27 cellular contexts compared by ENCODE assay signal in the genomic region with DNA sequence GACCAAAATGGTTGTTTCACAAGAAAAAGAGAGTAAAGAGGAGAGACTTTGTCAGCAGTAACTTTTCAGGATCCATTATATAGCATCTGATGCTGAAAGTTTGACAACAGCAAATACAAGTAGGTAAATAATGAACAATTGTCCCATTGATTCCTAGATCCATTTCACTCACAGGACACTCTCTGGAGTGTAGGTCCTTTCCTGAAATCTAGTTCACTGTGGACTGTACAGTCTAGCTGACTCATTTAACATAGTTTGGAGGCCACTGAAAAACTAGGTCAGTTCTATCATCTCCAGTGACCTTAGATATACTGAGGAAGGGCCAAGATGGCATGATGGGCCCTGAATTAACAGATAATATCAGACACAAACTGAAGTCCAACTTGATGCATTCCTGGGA. TPM values are rescaled to one million over a fixed set of nuclear protein-coding genes. Genes with fewer than 3 reads are reported as not detected.
DNase-seq lines count a peak whose midpoint lies in the region; ATAC-seq, FAIRE-seq and TF ChIP-seq lines count a peak whose summit lies in the region.
"Had no signal": no experiment of that assay in that cellular context is flagged by ENCODE, and none has a peak within 500 bp of the region (broad histone marks: within the 10 kb centered on the region; RNA-seq: fewer than 3 reads in every experiment).

No MANE protein-coding gene starts in this region.

- H3K27me3 ChIP-seq in HepG2 (ENCODE audit: control insufficient read depth in 1 of 2, insufficient read depth in 2 of 2, low read length in 2 of 2), result no peaks in the 10 kb centered on the region
- H3K27me3 ChIP-seq in right lobe of liver, result no peaks in the 10 kb centered on the region
- H3K27me3 ChIP-seq in gastrocnemius medialis, result no peaks in the 10 kb centered on the region
- H3K27me3 ChIP-seq: BE2C, BLaER1 had no signal

- no peaks in the 10 kb centered on the region for H3K36me3 ChIP-seq in HepG2 (replicated peaks in 1 of 2; ENCODE audit: control insufficient read depth in 1 of 2, insufficient read depth in 2 of 2, low read length in 2 of 2)
- no peaks in the 10 kb centered on the region for H3K36me3 ChIP-seq in right lobe of liver
- no peaks in the 10 kb centered on the region for H3K36me3 ChIP-seq in gastrocnemius medialis
- H3K36me3 ChIP-seq: BE2C, BLaER1 had no signal

- no peak overlapping the region for H3K9ac ChIP-seq in HepG2 (ENCODE audit: insufficient read depth, low read depth, low read length)
- H3K9ac ChIP-seq: BLaER1 had no signal

- TF ChIP-seq CTCF in HepG2 (CRISPR knock-in tag; IDR thresholded peaks at IDR 0.05), result no peak
- no peak for TF ChIP-seq CTCF in right lobe of liver (IDR thresholded peaks at IDR 0.05)
- no peak for TF ChIP-seq CTCF in gastrocnemius medialis (IDR thresholded peaks at IDR 0.05 in 4 of 5, conservative IDR thresholded peaks at IDR 0.05 in 1 of 5)

- H4K20me1 ChIP-seq in HepG2 (ENCODE audit: insufficient read depth, low read length), result no peaks in the 10 kb centered on the region
- H4K20me1 ChIP-seq: BLaER1 had no signal

- no peak overlapping the region for H3K27ac ChIP-seq in HepG2 (ENCODE audit: extremely low read length, insufficient read depth, low read length)
- H3K27ac ChIP-seq in right lobe of liver, result no peak overlapping the region
- H3K27ac ChIP-seq in gastrocnemius medialis, result peak overlapping the region; percentile 94 to 96 (median 94)
- H3K27ac ChIP-seq: 22Rv1, A549, BLaER1 had no signal

- H3K9me3 ChIP-seq in HepG2 (ENCODE audit: low read length), result no peaks in the 10 kb centered on the region
- H3K9me3 ChIP-seq in right lobe of liver, result no peaks in the 10 kb centered on the region
- no peaks in the 10 kb centered on the region for H3K9me3 ChIP-seq in gastrocnemius medialis
- H3K9me3 ChIP-seq: A549, BE2C, BLaER1 had no signal

- DNase-seq in HepG2 (ENCODE audit: low spot score) (peak; percentile 65), right lobe of liver (no peak), gastrocnemius medialis (no peak), HK-2 (ENCODE audit: unreplicated experiment) (no peak)
- DNase-seq: AML-193; BE2C; C1 segment of cervical spinal cord; CD4-positive, alpha-beta memory T cell; CD4-positive, CD25-positive, alpha-beta regulatory T cell; CD8-positive, alpha-beta memory T cell; COR-L47; DMS 273 treated with DMSO at 0.1 percent for 48 hours; DMS153; DMS53; DMS79; DND-41; EL; GDM1 had no signal

- no peak for TF ChIP-seq RAD21 in HepG2 (CRISPR knock-in tag; IDR thresholded peaks at IDR 0.05)

- no TSS peak for BruUV-seq in HepG2 (replicated peaks; lab: Mats Ljungman, UMichigan)

- TF ChIP-seq POLR2A in HepG2 (IDR thresholded peaks at IDR 0.05; ENCODE audit: insufficient read depth in 1 of 2, low read depth in 2 of 2, low read length in 2 of 2) (no peak), right lobe of liver (IDR thresholded peaks at IDR 0.05) (no peak), gastrocnemius medialis (IDR thresholded peaks at IDR 0.05) (no peak)

- POLR2A ChIA-PET in HepG2 (lab: Yijun Ruan, JAX), result no interaction called here

- H3K4me3 ChIP-seq in HepG2 (replicated peaks in 1 of 3; ENCODE audit: insufficient read depth in 1 of 3, low read depth in 2 of 3, low read length in 3 of 3), result no peak overlapping the region
- no peak overlapping the region for H3K4me3 ChIP-seq in right lobe of liver
- H3K4me3 ChIP-seq in gastrocnemius medialis, result no peak overlapping the region
- H3K4me3 ChIP-seq: A549, BLaER1, GM12878 had no signal

- H2AFZ ChIP-seq in HepG2 (ENCODE audit: low read length), result no peak overlapping the region

- CTCF ChIA-PET in HepG2 (lab: Yijun Ruan, JAX; ENCODE audit: low intra/inter-chr PET ratio, low total read pairs), result no interaction called here

- peak overlapping the region; percentile 13; the same call in 1 of the 2 replicates for H3K4me2 ChIP-seq in HepG2 (ENCODE audit: low read depth, low read length)
- H3K4me2 ChIP-seq: A549, BLaER1 had no signal

- H3K4me1 ChIP-seq in HepG2 (ENCODE audit: insufficient read depth, low read length) (peaks cover 81% of the 10 kb centered on the region), right lobe of liver (no peaks in the 10 kb centered on the region), gastrocnemius medialis (peaks cover 49 to 54% of the 10 kb centered on the region in 2 donors)
- H3K4me1 ChIP-seq: A549, BE2C had no signal

- H3K79me2 ChIP-seq in HepG2 (ENCODE audit: insufficient read depth, low read length), result no peaks in the 10 kb centered on the region

- in situ Hi-C loops in HepG2 (cut with HindIII; ENCODE audit: extremely low pct_ligation_motif_present, low pct_unique_long_range_greater_than_20kb), result no loop called here
- in situ Hi-C loops in gastrocnemius medialis (cut with MboI; ENCODE audit: low sequenced_read_pairs in 4 of 4), result no loop called here

- FAIRE-seq in HepG2 (lab: Jason Lieb, UNC), result no peak
- FAIRE-seq: A549, GM12878, GM12892, GM18507 had no signal

- ATAC-seq in HepG2 (peak; percentile 84), right lobe of liver (no peak), gastrocnemius medialis (peak; percentile 72 to 91), HG03095 (IDR thresholded peaks at IDR 0.05; ENCODE audit: unreplicated experiment) (no peak)
- ATAC-seq: A549, GM12878 had no signal

- intact Hi-C loops in HepG2 (cut with micrococcal nuclease; ENCODE audit: unreplicated experiment), result loop anchor here (10.0 kb wide), 2 partner anchors 119 to 271 kb away; no protein-coding TSS in a partner anchor
- intact Hi-C loops in right lobe of liver (cut with DNase I), result no loop called here
- intact Hi-C loops in gastrocnemius medialis (cut with DNase I; ENCODE audit: low total_unique reads), result no loop called here

- peak in 1 of 2 experiments; percentile 48; a peak in 1 of 4 replicates for TF ChIP-seq EP300 in HepG2 (IDR thresholded peaks at IDR 0.05; ENCODE audit: low read depth in 2 of 2, low read length in 2 of 2)
- no peak for TF ChIP-seq EP300 in HepG2 (CRISPR knock-in tag; IDR thresholded peaks at IDR 0.05; ENCODE audit: borderline replicate concordance)

TF ChIP-seq in HepG2, 621 proteins besides CTCF, POLR2A, EP300 and RAD21 (continues in another document):
- TF ChIP-seq CREB1 (IDR thresholded peaks at IDR 0.05), result no peak
- peak; percentile 45; the same call in 1 of the 2 replicates for TF ChIP-seq CREB1 (CRISPR knock-in tag; IDR thresholded peaks at IDR 0.05)
- TF ChIP-seq KLF15 (CRISPR knock-in tag; IDR thresholded peaks at IDR 0.05; ENCODE audit: borderline replicate concordance), result no peak
- TF ChIP-seq FOSL2 (CRISPR knock-in tag; IDR thresholded peaks at IDR 0.05), result peak; percentile 73
- no peak for TF ChIP-seq ZNF33A (CRISPR knock-in tag; IDR thresholded peaks at IDR 0.05; ENCODE audit: borderline replicate concordance)
- TF ChIP-seq KDM1A (CRISPR knock-in tag; IDR thresholded peaks at IDR 0.05), result no peak

RNA-seq across cellular contexts. Expression of gene NEB, which starts 19.3 kb away (rescaled TPM):
- total RNA-seq in HepG2 (2016; rRNA removed; fragmentation: Illumina TruSeq; extraction: Trizol), result 0.18 and 0.24 TPM in 2 replicates
- total RNA-seq in HepG2 (2016; cell fraction: cytosol; rRNA removed; fragmentation: Illumina TruSeq; extraction: Trizol; ENCODE audit: low read depth), result 0.10 TPM in 1 of 2 replicates, not detected in the other
- total RNA-seq in HepG2 (2016; cell fraction: insoluble cytoplasmic fraction; rRNA removed; fragmentation: Illumina TruSeq; extraction: Trizol), result 0.19 and 0.33 TPM in 2 replicates
- 0.03 TPM in 2 replicates for total RNA-seq in HepG2 (2016; cell fraction: membrane; rRNA removed; fragmentation: Illumina TruSeq; extraction: Trizol)
- total RNA-seq in HepG2 (2016; cell fraction: nucleus; rRNA removed; fragmentation: Illumina TruSeq; extraction: Trizol), result 0.66 and 0.96 TPM in 2 replicates
- polyA plus RNA-seq in HepG2 (2011; rRNA removed), result 0.21 and 0.27 TPM in 2 replicates
- polyA plus RNA-seq in HepG2 (2011; cell fraction: cytosol; rRNA removed), result 0.03 and 0.05 TPM in 2 replicates
- polyA plus RNA-seq in HepG2 (2011; cell fraction: nucleus; rRNA removed), result 0.57 and 0.72 TPM in 2 replicates
- polyA plus RNA-seq in HepG2 (2012), result 1.1 and 1.2 TPM in 2 replicates
- 0.09 TPM in 1 of 2 replicates, not detected in the other for polyA plus RNA-seq in HepG2 (2016; cell fraction: cytosol; fragmentation: Illumina TruSeq; extraction: Trizol; ENCODE audit: low read depth)
- polyA plus RNA-seq in HepG2 (2016; cell fraction: insoluble cytoplasmic fraction; fragmentation: Illumina TruSeq; extraction: Trizol; ENCODE audit: low read depth), result 0.01 and 0.14 TPM in 2 replicates
- not detected in 2 replicates for polyA plus RNA-seq in HepG2 (2016; cell fraction: membrane; fragmentation: Illumina TruSeq; extraction: Trizol; ENCODE audit: low read depth)
- polyA plus RNA-seq in HepG2 (2016; cell fraction: nucleus; fragmentation: Illumina TruSeq; extraction: Trizol; ENCODE audit: insufficient read depth, low read depth), result 0.41 and 0.64 TPM in 2 replicates
- polyA minus RNA-seq in HepG2 (2011; rRNA and poly(A)+ RNA removed; ENCODE audit: low replicate concordance), result 0.06 and 0.82 TPM in 2 replicates
- 0.10 TPM in 1 of 2 replicates, not detected in the other for polyA minus RNA-seq in HepG2 (2011; cell fraction: cytosol; rRNA and poly(A)+ RNA removed)
- polyA minus RNA-seq in HepG2 (2011; cell fraction: nucleus; rRNA and poly(A)+ RNA removed), result 0.90 and 1.7 TPM in 2 replicates
- total RNA-seq in right lobe of liver, result 10 to 100 TPM in 3 of 6 experiments, 1 to 10 TPM in 3; 1.3 to 23.1 (median 9.2) TPM
- total RNA-seq in gastrocnemius medialis, result 1,000 to 10,000 TPM; 6,824 to 7,704 (median 7,108) TPM
- total RNA-seq: A172 had no signal
- polyA plus RNA-seq: CD14-positive monocyte had no signal

Comparison
In these comparisons a context has a peak if more than half of its experiments do, and no peak if none do; other contexts are left out.
1. ATAC-seq: peak in HepG2 (single experiment) and gastrocnemius medialis (2 of 2); none in right lobe of liver (0 of 4) and HG03095 (single experiment).
2. H3K27ac ChIP-seq: peak in gastrocnemius medialis (4 of 4); none in HepG2 (single experiment) and right lobe of liver (0 of 3).
3. RNA of gene NEB, which starts 19.3 kb away (total RNA-seq): 6,824 to 7,704 TPM in gastrocnemius medialis; 1.3 to 23.1 TPM in right lobe of liver and 0.03 to 0.96 TPM in HepG2; every median in the first group is over 100 times any median in the second.